Comparison of ENCODE assay signal across 27 cellular contexts in genomic region chr12:38163442-38163801, GRCh38.
"Had no signal": no experiment of that assay in that cellular context is flagged by ENCODE, and none has a peak within 500 bp of the region (broad histone marks: within the 10 kb centered on the region; RNA-seq: fewer than 3 reads in every experiment).

No MANE protein-coding gene starts in this region.

- ATAC-seq: activated naive CD4-positive, alpha-beta T cell treated with anti-CD3 and anti-CD28 coated beads, Interleukin-2, amount 50 U/mL, for 72 hours; activated naive CD8-positive, alpha-beta T cell treated with anti-CD3 and anti-CD28 coated beads, Interleukin-2, amount 50 U/mL, for 24 hours; activated T-cell treated with anti-CD3 and anti-CD28 coated beads, Interleukin-2, amount 50 U/mL, for 4 hours; body of pancreas; Panc1; Right ventricle myocardium inferior; WTC11 had no signal

- H3K36me3 Mint-ChIP-seq: activated CD4-positive, alpha-beta memory T cell treated with anti-CD3 and anti-CD28 coated beads for 36 hours; activated naive CD4-positive, alpha-beta T cell treated with anti-CD3 and anti-CD28 coated beads, Interleukin-2, amount 50 U/mL, for 72 hours had no signal

- DNase-seq: activated CD4-positive, alpha-beta memory T cell treated with anti-CD3 and anti-CD28 coated beads for 36 hours; activated CD4-positive, alpha-beta T cell treated with anti-CD3 and anti-CD28 coated beads for 48 hours; activated CD4-positive, CD25-positive, alpha-beta regulatory T cell treated with anti-CD3 and anti-CD28 coated beads, Interleukin-2, amount 50 U/mL, for 72 hours; activated CD8-positive, alpha-beta memory T cell treated with anti-CD3 and anti-CD28 coated beads for 24 hours; activated effector memory CD4-positive, alpha-beta T cell treated with anti-CD3 and anti-CD28 coated beads, Interleukin-2, amount 50 U/mL, for 16 hours; activated naive CD4-positive, alpha-beta T cell treated with Interleukin-2 at 50 U/mL for 16 hours; activated naive CD8-positive, alpha-beta T cell treated with anti-CD3 and anti-CD28 coated beads, Interleukin-2, amount 50 U/mL, for 24 hours; activated T-cell treated with anti-CD3 and anti-CD28 coated beads, Interleukin-2, amount 50 U/mL, for 4 hours; amniotic stem cell; body of pancreas; Kasumi-1; KBM-7; NCI-H1417; NCI-H1930; NCI-H2171; NCI-H2227 treated with DMSO at 0.1 percent for 48 hours; NCI-H526; NK-92 treated with Interleukin-12 subunit alpha and Interleukin-12 subunit beta, amount 100 ng/mL, for 24 hours; OCI-M1; RPMI8226 had no signal

- H3K4me1 Mint-ChIP-seq: activated naive CD8-positive, alpha-beta T cell treated with anti-CD3 and anti-CD28 coated beads, Interleukin-2, amount 50 U/mL, for 24 hours; central memory CD8-positive, alpha-beta T cell; WTC11 had no signal

- H3K4me3 Mint-ChIP-seq: activated CD4-positive, alpha-beta memory T cell treated with anti-CD3 and anti-CD28 coated beads for 36 hours; activated naive CD8-positive, alpha-beta T cell treated with anti-CD3 and anti-CD28 coated beads, Interleukin-2, amount 50 U/mL, for 24 hours; activated T-cell treated with anti-CD3 and anti-CD28 coated beads, Interleukin-2, amount 50 U/mL, for 4 hours; central memory CD8-positive, alpha-beta T cell; T-helper 1 cell treated with Interleukin-12 subunit alpha and Interleukin-12 subunit beta and Interleukin-4 antibody, amounts not matched to agents 30 μg/mL and 1 μg/mL, for 36 hours; WTC11 had no signal

- H3K27ac Mint-ChIP-seq: activated CD4-positive, alpha-beta memory T cell treated with anti-CD3 and anti-CD28 coated beads for 36 hours; activated naive CD4-positive, alpha-beta T cell treated with anti-CD3 and anti-CD28 coated beads, Interleukin-2, amount 50 U/mL, for 72 hours; activated naive CD8-positive, alpha-beta T cell treated with anti-CD3 and anti-CD28 coated beads, Interleukin-2, amount 50 U/mL, for 24 hours; T-helper 1 cell treated with Interleukin-12 subunit alpha and Interleukin-12 subunit beta and Interleukin-4 antibody, amounts not matched to agents 30 μg/mL and 1 μg/mL, for 36 hours; WTC11 had no signal

- H3K9me3 Mint-ChIP-seq: activated CD4-positive, alpha-beta memory T cell treated with anti-CD3 and anti-CD28 coated beads for 36 hours had no signal

- H3K27me3 ChIP-seq: ascending aorta, body of pancreas had no signal

- H3K4me3 ChIP-seq: ascending aorta, body of pancreas had no signal

- H3K27me3 Mint-ChIP-seq: activated CD4-positive, alpha-beta memory T cell treated with anti-CD3 and anti-CD28 coated beads for 36 hours; activated naive CD8-positive, alpha-beta T cell treated with anti-CD3 and anti-CD28 coated beads, Interleukin-2, amount 50 U/mL, for 24 hours; central memory CD8-positive, alpha-beta T cell had no signal

- H3K36me3 ChIP-seq: ascending aorta had no signal
